In genomic region chr5:178560911-178561310, GRCh38 we compare ENCODE assay signal across 1 cellular context.
TF ChIP-seq lines count a peak whose summit lies in the region.

No MANE protein-coding gene starts in this region.

TF ChIP-seq in H1, 55 proteins besides CTCF, POLR2A, EP300 and RAD21:
- TF ChIP-seq BCL11A (IDR thresholded peaks at IDR 0.05; ENCODE audit: low read depth in 2 of 2, low read length in 2 of 2) (no peak), NANOG (IDR thresholded peaks at IDR 0.05; ENCODE audit: insufficient read depth, low read depth, low read length, poor library complexity, severe bottlenecking) (no peak), ZNF274 (IDR thresholded peaks at IDR 0.05; ENCODE audit: borderline replicate concordance, extremely low read depth, low read length) (no peak), RNF2 (IDR thresholded peaks at IDR 0.05; ENCODE audit: borderline replicate concordance, low read depth, low read length, missing control alignments, poor library complexity, severe bottlenecking) (no peak), SP1 (IDR thresholded peaks at IDR 0.05; ENCODE audit: low read depth, low read length) (no peak), SP4 (IDR thresholded peaks at IDR 0.05; ENCODE audit: low read length) (no peak), EZH2 (IDR thresholded peaks at IDR 0.05; ENCODE audit: low read depth, low read length, severe bottlenecking) (no peak), FOSL1 (IDR thresholded peaks at IDR 0.05; ENCODE audit: insufficient read depth, low read depth, low read length) (no peak), POLR2AphosphoS5 (IDR thresholded peaks at IDR 0.05; ENCODE audit: low read depth, low read length) (no peak), POU5F1 (IDR thresholded peaks at IDR 0.05; ENCODE audit: low read depth, low read length) (no peak), ASH2L (IDR thresholded peaks at IDR 0.05; ENCODE audit: low read length) (no peak), SAP30 (IDR thresholded peaks at IDR 0.05; ENCODE audit: insufficient read depth, insufficient replicate concordance, low read length) (no peak), PHF8 (conservative IDR thresholded peaks at IDR 0.05; ENCODE audit: low read depth, low read length) (no peak), SUZ12 (IDR thresholded peaks at IDR 0.05; ENCODE audit: low read length) (no peak), ATF3 (IDR thresholded peaks at IDR 0.05; ENCODE audit: insufficient read depth, low read depth, low read length) (no peak), TAF1 (IDR thresholded peaks at IDR 0.05; ENCODE audit: low read depth, low read length) (no peak), SIX5 (IDR thresholded peaks at IDR 0.05; ENCODE audit: low read depth, low read length) (no peak), SIRT6 (IDR thresholded peaks at IDR 0.05; ENCODE audit: low read length) (no peak)
- TF ChIP-seq, protein P1, sequence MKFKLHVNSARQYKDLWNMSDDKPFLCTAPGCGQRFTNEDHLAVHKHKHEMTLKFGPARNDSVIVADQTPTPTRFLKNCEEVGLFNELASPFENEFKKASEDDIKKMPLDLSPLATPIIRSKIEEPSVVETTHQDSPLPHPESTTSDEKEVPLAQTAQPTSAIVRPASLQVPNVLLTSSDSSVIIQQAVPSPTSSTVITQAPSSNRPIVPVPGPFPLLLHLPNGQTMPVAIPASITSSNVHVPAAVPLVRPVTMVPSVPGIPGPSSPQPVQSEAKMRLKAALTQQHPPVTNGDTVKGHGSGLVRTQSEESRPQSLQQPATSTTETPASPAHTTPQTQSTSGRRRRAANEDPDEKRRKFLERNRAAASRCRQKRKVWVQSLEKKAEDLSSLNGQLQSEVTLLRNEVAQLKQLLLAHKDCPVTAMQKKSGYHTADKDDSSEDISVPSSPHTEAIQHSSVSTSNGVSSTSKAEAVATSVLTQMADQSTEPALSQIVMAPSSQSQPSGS (IDR thresholded peaks at IDR 0.05; ENCODE audit: low read length): no peak
- TF ChIP-seq, protein P2, sequence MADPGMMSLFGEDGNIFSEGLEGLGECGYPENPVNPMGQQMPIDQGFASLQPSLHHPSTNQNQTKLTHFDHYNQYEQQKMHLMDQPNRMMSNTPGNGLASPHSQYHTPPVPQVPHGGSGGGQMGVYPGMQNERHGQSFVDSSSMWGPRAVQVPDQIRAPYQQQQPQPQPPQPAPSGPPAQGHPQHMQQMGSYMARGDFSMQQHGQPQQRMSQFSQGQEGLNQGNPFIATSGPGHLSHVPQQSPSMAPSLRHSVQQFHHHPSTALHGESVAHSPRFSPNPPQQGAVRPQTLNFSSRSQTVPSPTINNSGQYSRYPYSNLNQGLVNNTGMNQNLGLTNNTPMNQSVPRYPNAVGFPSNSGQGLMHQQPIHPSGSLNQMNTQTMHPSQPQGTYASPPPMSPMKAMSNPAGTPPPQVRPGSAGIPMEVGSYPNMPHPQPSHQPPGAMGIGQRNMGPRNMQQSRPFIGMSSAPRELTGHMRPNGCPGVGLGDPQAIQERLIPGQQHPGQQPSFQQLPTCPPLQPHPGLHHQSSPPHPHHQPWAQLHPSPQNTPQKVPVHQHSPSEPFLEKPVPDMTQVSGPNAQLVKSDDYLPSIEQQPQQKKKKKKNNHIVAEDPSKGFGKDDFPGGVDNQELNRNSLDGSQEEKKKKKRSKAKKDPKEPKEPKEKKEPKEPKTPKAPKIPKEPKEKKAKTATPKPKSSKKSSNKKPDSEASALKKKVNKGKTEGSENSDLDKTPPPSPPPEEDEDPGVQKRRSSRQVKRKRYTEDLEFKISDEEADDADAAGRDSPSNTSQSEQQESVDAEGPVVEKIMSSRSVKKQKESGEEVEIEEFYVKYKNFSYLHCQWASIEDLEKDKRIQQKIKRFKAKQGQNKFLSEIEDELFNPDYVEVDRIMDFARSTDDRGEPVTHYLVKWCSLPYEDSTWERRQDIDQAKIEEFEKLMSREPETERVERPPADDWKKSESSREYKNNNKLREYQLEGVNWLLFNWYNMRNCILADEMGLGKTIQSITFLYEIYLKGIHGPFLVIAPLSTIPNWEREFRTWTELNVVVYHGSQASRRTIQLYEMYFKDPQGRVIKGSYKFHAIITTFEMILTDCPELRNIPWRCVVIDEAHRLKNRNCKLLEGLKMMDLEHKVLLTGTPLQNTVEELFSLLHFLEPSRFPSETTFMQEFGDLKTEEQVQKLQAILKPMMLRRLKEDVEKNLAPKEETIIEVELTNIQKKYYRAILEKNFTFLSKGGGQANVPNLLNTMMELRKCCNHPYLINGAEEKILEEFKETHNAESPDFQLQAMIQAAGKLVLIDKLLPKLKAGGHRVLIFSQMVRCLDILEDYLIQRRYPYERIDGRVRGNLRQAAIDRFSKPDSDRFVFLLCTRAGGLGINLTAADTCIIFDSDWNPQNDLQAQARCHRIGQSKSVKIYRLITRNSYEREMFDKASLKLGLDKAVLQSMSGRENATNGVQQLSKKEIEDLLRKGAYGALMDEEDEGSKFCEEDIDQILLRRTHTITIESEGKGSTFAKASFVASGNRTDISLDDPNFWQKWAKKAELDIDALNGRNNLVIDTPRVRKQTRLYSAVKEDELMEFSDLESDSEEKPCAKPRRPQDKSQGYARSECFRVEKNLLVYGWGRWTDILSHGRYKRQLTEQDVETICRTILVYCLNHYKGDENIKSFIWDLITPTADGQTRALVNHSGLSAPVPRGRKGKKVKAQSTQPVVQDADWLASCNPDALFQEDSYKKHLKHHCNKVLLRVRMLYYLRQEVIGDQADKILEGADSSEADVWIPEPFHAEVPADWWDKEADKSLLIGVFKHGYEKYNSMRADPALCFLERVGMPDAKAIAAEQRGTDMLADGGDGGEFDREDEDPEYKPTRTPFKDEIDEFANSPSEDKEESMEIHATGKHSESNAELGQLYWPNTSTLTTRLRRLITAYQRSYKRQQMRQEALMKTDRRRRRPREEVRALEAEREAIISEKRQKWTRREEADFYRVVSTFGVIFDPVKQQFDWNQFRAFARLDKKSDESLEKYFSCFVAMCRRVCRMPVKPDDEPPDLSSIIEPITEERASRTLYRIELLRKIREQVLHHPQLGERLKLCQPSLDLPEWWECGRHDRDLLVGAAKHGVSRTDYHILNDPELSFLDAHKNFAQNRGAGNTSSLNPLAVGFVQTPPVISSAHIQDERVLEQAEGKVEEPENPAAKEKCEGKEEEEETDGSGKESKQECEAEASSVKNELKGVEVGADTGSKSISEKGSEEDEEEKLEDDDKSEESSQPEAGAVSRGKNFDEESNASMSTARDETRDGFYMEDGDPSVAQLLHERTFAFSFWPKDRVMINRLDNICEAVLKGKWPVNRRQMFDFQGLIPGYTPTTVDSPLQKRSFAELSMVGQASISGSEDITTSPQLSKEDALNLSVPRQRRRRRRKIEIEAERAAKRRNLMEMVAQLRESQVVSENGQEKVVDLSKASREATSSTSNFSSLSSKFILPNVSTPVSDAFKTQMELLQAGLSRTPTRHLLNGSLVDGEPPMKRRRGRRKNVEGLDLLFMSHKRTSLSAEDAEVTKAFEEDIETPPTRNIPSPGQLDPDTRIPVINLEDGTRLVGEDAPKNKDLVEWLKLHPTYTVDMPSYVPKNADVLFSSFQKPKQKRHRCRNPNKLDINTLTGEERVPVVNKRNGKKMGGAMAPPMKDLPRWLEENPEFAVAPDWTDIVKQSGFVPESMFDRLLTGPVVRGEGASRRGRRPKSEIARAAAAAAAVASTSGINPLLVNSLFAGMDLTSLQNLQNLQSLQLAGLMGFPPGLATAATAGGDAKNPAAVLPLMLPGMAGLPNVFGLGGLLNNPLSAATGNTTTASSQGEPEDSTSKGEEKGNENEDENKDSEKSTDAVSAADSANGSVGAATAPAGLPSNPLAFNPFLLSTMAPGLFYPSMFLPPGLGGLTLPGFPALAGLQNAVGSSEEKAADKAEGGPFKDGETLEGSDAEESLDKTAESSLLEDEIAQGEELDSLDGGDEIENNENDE (IDR thresholded peaks at IDR 0.05; ENCODE audit: insufficient replicate concordance, low read length): no peak
